1 cellular context compared by ENCODE assay signal in the genomic region with DNA sequence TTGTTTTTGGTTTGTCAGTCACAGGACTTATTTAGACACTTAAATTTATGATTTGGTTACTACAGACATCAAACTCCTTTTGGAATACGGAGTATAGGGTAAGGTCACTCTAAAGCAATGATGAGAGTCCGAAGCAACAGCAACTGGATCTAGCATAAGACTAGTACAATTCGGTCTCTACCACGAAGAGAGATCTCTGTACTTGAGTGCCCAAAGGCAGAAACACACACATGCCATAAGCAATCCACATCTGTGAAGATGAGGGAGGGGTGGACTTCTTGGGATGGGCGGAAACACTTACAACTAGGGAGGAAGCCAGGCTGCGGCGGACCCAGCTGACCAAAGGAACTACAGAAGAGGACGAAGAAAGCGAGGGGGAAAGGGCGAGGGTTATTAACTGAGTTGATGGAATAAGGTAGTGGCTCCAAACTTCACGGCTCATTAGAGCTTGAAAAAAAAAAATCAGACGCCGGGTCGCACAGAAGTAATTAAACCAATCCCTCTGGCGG.
TF ChIP-seq lines count a peak whose summit lies in the region.

No MANE protein-coding gene starts in this region.

TF ChIP-seq in HEK293, 187 proteins besides CTCF, POLR2A, EP300 and RAD21 (continued from another document and continues in another):
- TF ChIP-seq ZNF274 (IDR thresholded peaks at IDR 0.05; ENCODE audit: low read length) = no peak
- TF ChIP-seq ZNF274 (tag by site-specific recombination; IDR thresholded peaks at IDR 0.05; ENCODE audit: borderline replicate concordance) = no peak
- TF ChIP-seq, protein P1, sequence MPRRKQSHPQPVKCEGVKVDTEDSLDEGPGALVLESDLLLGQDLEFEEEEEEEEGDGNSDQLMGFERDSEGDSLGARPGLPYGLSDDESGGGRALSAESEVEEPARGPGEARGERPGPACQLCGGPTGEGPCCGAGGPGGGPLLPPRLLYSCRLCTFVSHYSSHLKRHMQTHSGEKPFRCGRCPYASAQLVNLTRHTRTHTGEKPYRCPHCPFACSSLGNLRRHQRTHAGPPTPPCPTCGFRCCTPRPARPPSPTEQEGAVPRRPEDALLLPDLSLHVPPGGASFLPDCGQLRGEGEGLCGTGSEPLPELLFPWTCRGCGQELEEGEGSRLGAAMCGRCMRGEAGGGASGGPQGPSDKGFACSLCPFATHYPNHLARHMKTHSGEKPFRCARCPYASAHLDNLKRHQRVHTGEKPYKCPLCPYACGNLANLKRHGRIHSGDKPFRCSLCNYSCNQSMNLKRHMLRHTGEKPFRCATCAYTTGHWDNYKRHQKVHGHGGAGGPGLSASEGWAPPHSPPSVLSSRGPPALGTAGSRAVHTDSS (tag by site-specific recombination; IDR thresholded peaks at IDR 0.05) = no peak
- TF ChIP-seq ZNF529 (tag by site-specific recombination; IDR thresholded peaks at IDR 0.05; ENCODE audit: insufficient replicate concordance) = no peak
- TF ChIP-seq, protein P2, sequence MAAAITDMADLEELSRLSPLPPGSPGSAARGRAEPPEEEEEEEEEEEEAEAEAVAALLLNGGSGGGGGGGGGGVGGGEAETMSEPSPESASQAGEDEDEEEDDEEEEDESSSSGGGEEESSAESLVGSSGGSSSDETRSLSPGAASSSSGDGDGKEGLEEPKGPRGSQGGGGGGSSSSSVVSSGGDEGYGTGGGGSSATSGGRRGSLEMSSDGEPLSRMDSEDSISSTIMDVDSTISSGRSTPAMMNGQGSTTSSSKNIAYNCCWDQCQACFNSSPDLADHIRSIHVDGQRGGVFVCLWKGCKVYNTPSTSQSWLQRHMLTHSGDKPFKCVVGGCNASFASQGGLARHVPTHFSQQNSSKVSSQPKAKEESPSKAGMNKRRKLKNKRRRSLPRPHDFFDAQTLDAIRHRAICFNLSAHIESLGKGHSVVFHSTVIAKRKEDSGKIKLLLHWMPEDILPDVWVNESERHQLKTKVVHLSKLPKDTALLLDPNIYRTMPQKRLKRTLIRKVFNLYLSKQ (tag by site-specific recombination; IDR thresholded peaks at IDR 0.05; ENCODE audit: borderline replicate concordance) = no peak
- no peak for TF ChIP-seq ZNF423 (tag by site-specific recombination; IDR thresholded peaks at IDR 0.05)
- TF ChIP-seq IKZF3 (tag by site-specific recombination; IDR thresholded peaks at IDR 0.05) = no peak
- peak; percentile 95 for TF ChIP-seq ZFP69B (tag by site-specific recombination; IDR thresholded peaks at IDR 0.05)
- no peak for TF ChIP-seq YY2 (tag by site-specific recombination; IDR thresholded peaks at IDR 0.05)
- TF ChIP-seq ZNF426 (tag by site-specific recombination; IDR thresholded peaks at IDR 0.05) = no peak
- TF ChIP-seq, protein P3, sequence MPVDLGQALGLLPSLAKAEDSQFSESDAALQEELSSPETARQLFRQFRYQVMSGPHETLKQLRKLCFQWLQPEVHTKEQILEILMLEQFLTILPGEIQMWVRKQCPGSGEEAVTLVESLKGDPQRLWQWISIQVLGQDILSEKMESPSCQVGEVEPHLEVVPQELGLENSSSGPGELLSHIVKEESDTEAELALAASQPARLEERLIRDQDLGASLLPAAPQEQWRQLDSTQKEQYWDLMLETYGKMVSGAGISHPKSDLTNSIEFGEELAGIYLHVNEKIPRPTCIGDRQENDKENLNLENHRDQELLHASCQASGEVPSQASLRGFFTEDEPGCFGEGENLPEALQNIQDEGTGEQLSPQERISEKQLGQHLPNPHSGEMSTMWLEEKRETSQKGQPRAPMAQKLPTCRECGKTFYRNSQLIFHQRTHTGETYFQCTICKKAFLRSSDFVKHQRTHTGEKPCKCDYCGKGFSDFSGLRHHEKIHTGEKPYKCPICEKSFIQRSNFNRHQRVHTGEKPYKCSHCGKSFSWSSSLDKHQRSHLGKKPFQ (tag by site-specific recombination; IDR thresholded peaks at IDR 0.05) = no peak
- TF ChIP-seq, protein P4, sequence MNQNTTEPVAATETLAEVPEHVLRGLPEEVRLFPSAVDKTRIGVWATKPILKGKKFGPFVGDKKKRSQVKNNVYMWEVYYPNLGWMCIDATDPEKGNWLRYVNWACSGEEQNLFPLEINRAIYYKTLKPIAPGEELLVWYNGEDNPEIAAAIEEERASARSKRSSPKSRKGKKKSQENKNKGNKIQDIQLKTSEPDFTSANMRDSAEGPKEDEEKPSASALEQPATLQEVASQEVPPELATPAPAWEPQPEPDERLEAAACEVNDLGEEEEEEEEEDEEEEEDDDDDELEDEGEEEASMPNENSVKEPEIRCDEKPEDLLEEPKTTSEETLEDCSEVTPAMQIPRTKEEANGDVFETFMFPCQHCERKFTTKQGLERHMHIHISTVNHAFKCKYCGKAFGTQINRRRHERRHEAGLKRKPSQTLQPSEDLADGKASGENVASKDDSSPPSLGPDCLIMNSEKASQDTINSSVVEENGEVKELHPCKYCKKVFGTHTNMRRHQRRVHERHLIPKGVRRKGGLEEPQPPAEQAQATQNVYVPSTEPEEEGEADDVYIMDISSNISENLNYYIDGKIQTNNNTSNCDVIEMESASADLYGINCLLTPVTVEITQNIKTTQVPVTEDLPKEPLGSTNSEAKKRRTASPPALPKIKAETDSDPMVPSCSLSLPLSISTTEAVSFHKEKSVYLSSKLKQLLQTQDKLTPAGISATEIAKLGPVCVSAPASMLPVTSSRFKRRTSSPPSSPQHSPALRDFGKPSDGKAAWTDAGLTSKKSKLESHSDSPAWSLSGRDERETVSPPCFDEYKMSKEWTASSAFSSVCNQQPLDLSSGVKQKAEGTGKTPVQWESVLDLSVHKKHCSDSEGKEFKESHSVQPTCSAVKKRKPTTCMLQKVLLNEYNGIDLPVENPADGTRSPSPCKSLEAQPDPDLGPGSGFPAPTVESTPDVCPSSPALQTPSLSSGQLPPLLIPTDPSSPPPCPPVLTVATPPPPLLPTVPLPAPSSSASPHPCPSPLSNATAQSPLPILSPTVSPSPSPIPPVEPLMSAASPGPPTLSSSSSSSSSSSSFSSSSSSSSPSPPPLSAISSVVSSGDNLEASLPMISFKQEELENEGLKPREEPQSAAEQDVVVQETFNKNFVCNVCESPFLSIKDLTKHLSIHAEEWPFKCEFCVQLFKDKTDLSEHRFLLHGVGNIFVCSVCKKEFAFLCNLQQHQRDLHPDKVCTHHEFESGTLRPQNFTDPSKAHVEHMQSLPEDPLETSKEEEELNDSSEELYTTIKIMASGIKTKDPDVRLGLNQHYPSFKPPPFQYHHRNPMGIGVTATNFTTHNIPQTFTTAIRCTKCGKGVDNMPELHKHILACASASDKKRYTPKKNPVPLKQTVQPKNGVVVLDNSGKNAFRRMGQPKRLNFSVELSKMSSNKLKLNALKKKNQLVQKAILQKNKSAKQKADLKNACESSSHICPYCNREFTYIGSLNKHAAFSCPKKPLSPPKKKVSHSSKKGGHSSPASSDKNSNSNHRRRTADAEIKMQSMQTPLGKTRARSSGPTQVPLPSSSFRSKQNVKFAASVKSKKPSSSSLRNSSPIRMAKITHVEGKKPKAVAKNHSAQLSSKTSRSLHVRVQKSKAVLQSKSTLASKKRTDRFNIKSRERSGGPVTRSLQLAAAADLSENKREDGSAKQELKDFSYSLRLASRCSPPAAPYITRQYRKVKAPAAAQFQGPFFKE (tag by site-specific recombination; IDR thresholded peaks at IDR 0.05; ENCODE audit: borderline replicate concordance) = no peak
- no peak for TF ChIP-seq ZNF132 (tag by site-specific recombination; IDR thresholded peaks at IDR 0.05; ENCODE audit: borderline replicate concordance)
- TF ChIP-seq ZNF624 (tag by site-specific recombination; IDR thresholded peaks at IDR 0.05) = no peak
- no peak for TF ChIP-seq ZBTB1 (tag by site-specific recombination; IDR thresholded peaks at IDR 0.05)
- TF ChIP-seq, protein P5, sequence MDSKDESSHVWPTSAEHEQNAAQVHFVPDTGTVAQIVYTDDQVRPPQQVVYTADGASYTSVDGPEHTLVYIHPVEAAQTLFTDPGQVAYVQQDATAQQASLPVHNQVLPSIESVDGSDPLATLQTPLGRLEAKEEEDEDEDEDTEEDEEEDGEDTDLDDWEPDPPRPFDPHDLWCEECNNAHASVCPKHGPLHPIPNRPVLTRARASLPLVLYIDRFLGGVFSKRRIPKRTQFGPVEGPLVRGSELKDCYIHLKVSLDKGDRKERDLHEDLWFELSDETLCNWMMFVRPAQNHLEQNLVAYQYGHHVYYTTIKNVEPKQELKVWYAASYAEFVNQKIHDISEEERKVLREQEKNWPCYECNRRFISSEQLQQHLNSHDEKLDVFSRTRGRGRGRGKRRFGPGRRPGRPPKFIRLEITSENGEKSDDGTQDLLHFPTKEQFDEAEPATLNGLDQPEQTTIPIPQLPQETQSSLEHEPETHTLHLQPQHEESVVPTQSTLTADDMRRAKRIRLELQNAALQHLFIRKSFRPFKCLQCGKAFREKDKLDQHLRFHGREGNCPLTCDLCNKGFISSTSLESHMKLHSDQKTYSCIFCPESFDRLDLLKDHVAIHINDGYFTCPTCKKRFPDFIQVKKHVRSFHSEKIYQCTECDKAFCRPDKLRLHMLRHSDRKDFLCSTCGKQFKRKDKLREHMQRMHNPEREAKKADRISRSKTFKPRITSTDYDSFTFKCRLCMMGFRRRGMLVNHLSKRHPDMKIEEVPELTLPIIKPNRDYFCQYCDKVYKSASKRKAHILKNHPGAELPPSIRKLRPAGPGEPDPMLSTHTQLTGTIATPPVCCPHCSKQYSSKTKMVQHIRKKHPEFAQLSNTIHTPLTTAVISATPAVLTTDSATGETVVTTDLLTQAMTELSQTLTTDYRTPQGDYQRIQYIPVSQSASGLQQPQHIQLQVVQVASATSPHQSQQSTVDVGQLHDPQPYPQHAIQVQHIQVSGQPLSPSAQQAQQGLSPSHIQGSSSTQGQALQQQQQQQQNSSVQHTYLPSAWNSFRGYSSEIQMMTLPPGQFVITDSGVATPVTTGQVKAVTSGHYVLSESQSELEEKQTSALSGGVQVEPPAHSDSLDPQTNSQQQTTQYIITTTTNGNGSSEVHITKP (tag by site-specific recombination; IDR thresholded peaks at IDR 0.05) = peak; percentile 94
- no peak for TF ChIP-seq ZNF843 (tag by site-specific recombination; IDR thresholded peaks at IDR 0.05)
- no peak for TF ChIP-seq ZNF768 (tag by site-specific recombination; IDR thresholded peaks at IDR 0.05)
- TF ChIP-seq, protein P6, sequence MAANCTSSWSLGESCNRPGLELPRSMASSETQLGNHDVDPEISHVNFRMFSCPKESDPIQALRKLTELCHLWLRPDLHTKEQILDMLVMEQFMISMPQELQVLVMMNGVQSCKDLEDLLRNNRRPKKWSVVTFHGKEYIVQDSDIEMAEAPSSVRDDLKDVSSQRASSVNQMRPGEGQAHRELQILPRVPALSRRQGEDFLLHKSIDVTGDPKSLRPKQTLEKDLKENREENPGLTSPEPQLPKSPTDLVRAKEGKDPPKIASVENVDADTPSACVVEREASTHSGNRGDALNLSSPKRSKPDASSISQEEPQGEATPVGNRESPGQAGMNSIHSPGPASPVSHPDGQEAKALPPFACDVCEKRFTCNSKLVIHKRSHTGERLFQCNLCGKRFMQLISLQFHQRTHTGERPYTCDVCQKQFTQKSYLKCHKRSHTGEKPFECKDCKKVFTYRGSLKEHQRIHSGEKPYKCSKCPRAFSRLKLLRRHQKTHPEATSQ (tag by site-specific recombination; IDR thresholded peaks at IDR 0.05) = no peak
- peak; percentile 47; the same call in 1 of the 2 replicates for TF ChIP-seq ZNF366 (tag by site-specific recombination; conservative IDR thresholded peaks at IDR 0.05)
- no peak for TF ChIP-seq ZBTB48 (tag by site-specific recombination; IDR thresholded peaks at IDR 0.05)
- TF ChIP-seq ZBTB20 (tag by site-specific recombination; IDR thresholded peaks at IDR 0.05) = peak; percentile 74
- no peak for TF ChIP-seq EGR2 (tag by site-specific recombination; IDR thresholded peaks at IDR 0.05; ENCODE audit: low read depth)
- TF ChIP-seq ZNF664 (tag by site-specific recombination; IDR thresholded peaks at IDR 0.05) = no peak
- peak; percentile 12 for TF ChIP-seq ZNF335 (tag by site-specific recombination; conservative IDR thresholded peaks at IDR 0.05)
- TF ChIP-seq ZNF777 (tag by site-specific recombination; IDR thresholded peaks at IDR 0.05; ENCODE audit: borderline replicate concordance) = no peak
- TF ChIP-seq ZNF629 (tag by site-specific recombination; IDR thresholded peaks at IDR 0.05) = no peak
- TF ChIP-seq HOXC10 (CRISPR knock-in tag; IDR thresholded peaks at IDR 0.05) = no peak
- TF ChIP-seq TRIM28 (IDR thresholded peaks at IDR 0.05; ENCODE audit: borderline replicate concordance, low read length) = no peak
- no peak for TF ChIP-seq ZNF324 (tag by site-specific recombination; IDR thresholded peaks at IDR 0.05)
- TF ChIP-seq, protein P7, sequence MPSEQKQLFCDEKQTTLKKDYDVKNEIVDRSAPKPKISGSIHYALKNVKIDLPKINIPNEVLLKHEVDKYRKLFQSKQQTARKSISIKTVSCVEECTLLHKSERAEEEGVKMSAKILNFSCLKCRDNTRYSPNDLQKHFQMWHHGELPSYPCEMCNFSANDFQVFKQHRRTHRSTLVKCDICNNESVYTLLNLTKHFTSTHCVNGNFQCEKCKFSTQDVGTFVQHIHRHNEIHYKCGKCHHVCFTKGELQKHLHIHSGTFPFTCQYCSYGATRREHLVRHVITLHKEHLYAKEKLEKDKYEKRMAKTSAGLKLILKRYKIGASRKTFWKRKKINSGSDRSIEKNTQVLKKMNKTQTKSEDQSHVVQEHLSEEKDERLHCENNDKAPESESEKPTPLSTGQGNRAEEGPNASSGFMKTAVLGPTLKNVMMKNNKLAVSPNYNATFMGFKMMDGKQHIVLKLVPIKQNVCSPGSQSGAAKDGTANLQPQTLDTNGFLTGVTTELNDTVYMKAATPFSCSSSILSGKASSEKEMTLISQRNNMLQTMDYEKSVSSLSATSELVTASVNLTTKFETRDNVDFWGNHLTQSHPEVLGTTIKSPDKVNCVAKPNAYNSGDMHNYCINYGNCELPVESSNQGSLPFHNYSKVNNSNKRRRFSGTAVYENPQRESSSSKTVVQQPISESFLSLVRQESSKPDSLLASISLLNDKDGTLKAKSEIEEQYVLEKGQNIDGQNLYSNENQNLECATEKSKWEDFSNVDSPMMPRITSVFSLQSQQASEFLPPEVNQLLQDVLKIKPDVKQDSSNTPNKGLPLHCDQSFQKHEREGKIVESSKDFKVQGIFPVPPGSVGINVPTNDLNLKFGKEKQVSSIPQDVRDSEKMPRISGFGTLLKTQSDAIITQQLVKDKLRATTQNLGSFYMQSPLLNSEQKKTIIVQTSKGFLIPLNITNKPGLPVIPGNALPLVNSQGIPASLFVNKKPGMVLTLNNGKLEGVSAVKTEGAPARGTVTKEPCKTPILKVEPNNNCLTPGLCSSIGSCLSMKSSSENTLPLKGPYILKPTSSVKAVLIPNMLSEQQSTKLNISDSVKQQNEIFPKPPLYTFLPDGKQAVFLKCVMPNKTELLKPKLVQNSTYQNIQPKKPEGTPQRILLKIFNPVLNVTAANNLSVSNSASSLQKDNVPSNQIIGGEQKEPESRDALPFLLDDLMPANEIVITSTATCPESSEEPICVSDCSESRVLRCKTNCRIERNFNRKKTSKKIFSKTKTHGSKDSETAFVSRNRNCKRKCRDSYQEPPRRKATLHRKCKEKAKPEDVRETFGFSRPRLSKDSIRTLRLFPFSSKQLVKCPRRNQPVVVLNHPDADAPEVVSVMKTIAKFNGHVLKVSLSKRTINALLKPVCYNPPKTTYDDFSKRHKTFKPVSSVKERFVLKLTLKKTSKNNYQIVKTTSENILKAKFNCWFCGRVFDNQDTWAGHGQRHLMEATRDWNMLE (tag by site-specific recombination; conservative IDR thresholded peaks at IDR 0.05; ENCODE audit: low read depth) = peak; percentile 58; the same call in 1 of the 2 replicates
- TF ChIP-seq ZNF654 (tag by site-specific recombination; IDR thresholded peaks at IDR 0.05; ENCODE audit: low read depth) = no peak
- TF ChIP-seq ZNF121 (tag by site-specific recombination; IDR thresholded peaks at IDR 0.05) = no peak
- TF ChIP-seq ZNF146 (tag by site-specific recombination; IDR thresholded peaks at IDR 0.05) = no peak
